In the genomic region with DNA sequence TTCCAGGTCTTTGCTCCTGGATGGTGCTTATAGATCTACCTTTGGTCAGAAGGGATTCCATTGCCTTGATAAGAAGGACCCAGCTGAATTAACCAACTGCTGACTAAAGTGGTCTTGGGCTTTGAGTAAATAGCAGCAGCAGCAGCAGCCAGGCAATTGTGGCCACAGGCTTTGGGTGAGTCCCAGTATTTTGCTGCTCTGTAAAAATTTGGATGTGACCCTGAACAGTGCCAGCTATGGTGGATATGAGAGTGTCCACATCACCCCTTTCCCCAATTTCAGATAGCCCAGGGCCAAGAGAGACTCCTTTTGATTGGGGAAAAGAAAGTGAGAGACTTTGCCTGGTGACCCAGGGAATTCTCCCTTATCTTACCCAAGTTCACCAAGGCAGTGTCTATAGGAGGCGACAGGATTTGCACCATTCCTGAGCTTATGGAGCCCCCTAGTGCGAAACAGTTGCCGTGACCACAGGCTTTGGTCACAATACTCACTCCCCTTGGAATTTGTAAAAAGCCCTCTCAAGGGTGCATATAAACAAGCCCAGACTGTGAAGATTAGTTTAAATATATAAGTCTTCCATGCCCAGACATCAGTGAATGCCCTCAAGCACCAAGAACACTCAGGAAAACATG, we compare ENCODE assay signal across 8 cellular contexts.
A peak's percentile ranks its signal among the peaks of the same experiment; 100 is the strongest.
DNase-seq lines count a peak whose midpoint lies in the region; ATAC-seq and TF ChIP-seq lines count a peak whose summit lies in the region.

No MANE protein-coding gene starts in this region.

- intact Hi-C loops in activated CD4-positive, alpha-beta memory T cell treated with anti-CD3 and anti-CD28 coated beads for 36 hours (cut with micrococcal nuclease) = loop anchor here (1.0 to 10.0 kb wide), 4 partner anchors 258 to 462 kb away; no protein-coding TSS in a partner anchor
- intact Hi-C loops in naive thymus-derived CD4-positive, alpha-beta T cell (cut with micrococcal nuclease) = loop anchor here (1.0 to 10.0 kb wide), 10 partner anchors 117 to 1515 kb away; no protein-coding TSS in a partner anchor
- intact Hi-C loops in heart left ventricle (cut with DNase I) = loop anchor here in 1 of 10 donors (10.0 kb wide), 1 partner anchor 458 kb away; no protein-coding TSS in a partner anchor

- POLR2A ChIA-PET in activated CD4-positive, alpha-beta memory T cell treated with anti-CD3 and anti-CD28 coated beads for 36 hours (lab: Charles Lee) = no interaction called here
- POLR2A ChIA-PET in naive thymus-derived CD4-positive, alpha-beta T cell (lab: Charles Lee) = no interaction called here

- peaks cover 7% of the 10 kb centered on the region for H3K4me1 Mint-ChIP-seq in activated CD4-positive, alpha-beta memory T cell treated with anti-CD3 and anti-CD28 coated beads for 36 hours (ENCODE audit: low read depth)
- peaks cover 0 to 32% (median 18%) of the 10 kb centered on the region in 7 donors for H3K4me1 Mint-ChIP-seq in naive thymus-derived CD4-positive, alpha-beta T cell

- H3K4me3 ChIP-seq in naive thymus-derived CD4-positive, alpha-beta T cell (ENCODE audit: low read length) = no peak overlapping the region
- H3K4me3 ChIP-seq in heart left ventricle = no peak overlapping the region

- H3K4me1 ChIP-seq in naive thymus-derived CD4-positive, alpha-beta T cell (ENCODE audit: control insufficient read depth in 2 of 2, insufficient read depth in 2 of 2, low read length in 2 of 2) = peaks cover 0 to 6% of the 10 kb centered on the region in 2 donors
- no peaks in the 10 kb centered on the region for H3K4me1 ChIP-seq in heart left ventricle

- TF ChIP-seq POLR2A in heart left ventricle (IDR thresholded peaks at IDR 0.05) = no peak

- WGBS in heart left ventricle, 4 donors = 3 to 10% (median 6%) methylated on average over 3 of the region's 3 CpGs

- no peak overlapping the region for H3K27ac ChIP-seq in naive thymus-derived CD4-positive, alpha-beta T cell (ENCODE audit: low read depth, low read length)
- H3K27ac ChIP-seq in heart left ventricle = no peak overlapping the region

- TF ChIP-seq CTCF in heart left ventricle (IDR thresholded peaks at IDR 0.05) = peak in 1 of 12 donors; percentile 7

- peaks cover 4% of the 10 kb centered on the region for H3K36me3 Mint-ChIP-seq in activated CD4-positive, alpha-beta memory T cell treated with anti-CD3 and anti-CD28 coated beads for 36 hours
- H3K36me3 Mint-ChIP-seq in naive thymus-derived CD4-positive, alpha-beta T cell = no peaks in the 10 kb centered on the region

- ATAC-seq in GM21390 (IDR thresholded peaks at IDR 0.05; ENCODE audit: unreplicated experiment) = peak; percentile 83
- ATAC-seq in naive thymus-derived CD4-positive, alpha-beta T cell = peak; percentile 29
- no peak for ATAC-seq in heart left ventricle

- H3K9me3 ChIP-seq in naive thymus-derived CD4-positive, alpha-beta T cell (ENCODE audit: control insufficient read depth in 2 of 3, low read length in 3 of 3) = no peaks in the 10 kb centered on the region
- H3K9me3 ChIP-seq in heart left ventricle = peaks cover 0 to 17% (median 0%) of the 10 kb centered on the region in 12 donors

- H3K27me3 ChIP-seq in naive thymus-derived CD4-positive, alpha-beta T cell (ENCODE audit: control insufficient read depth in 2 of 2, insufficient read depth in 2 of 2, low read length in 2 of 2) = no peaks in the 10 kb centered on the region
- no peaks in the 10 kb centered on the region for H3K27me3 ChIP-seq in heart left ventricle

- CTCF ChIA-PET in activated CD4-positive, alpha-beta memory T cell treated with anti-CD3 and anti-CD28 coated beads for 36 hours (lab: Charles Lee) = interaction anchor here (1.2 kb wide), 1 partner anchor 457 kb away, joined by 5 read pairs; no protein-coding TSS in a partner anchor
- CTCF ChIA-PET in naive thymus-derived CD4-positive, alpha-beta T cell (lab: Charles Lee) = interaction anchor here (0.7 to 2.9 kb wide), 8 partner anchors 196 to 527 kb away, joined by 3 to 19 read pairs (median 4); no protein-coding TSS in a partner anchor

- H3K36me3 ChIP-seq in naive thymus-derived CD4-positive, alpha-beta T cell (ENCODE audit: control insufficient read depth in 2 of 3, insufficient read depth in 3 of 3, low read length in 3 of 3) = no peaks in the 10 kb centered on the region
- no peaks in the 10 kb centered on the region for H3K36me3 ChIP-seq in heart left ventricle

- no peak overlapping the region for H3K4me3 Mint-ChIP-seq in activated CD4-positive, alpha-beta memory T cell treated with anti-CD3 and anti-CD28 coated beads for 36 hours
- H3K4me3 Mint-ChIP-seq in naive thymus-derived CD4-positive, alpha-beta T cell = peak overlapping the region in 1 of 10 donors; percentile 1

- no peak overlapping the region for H3K27ac Mint-ChIP-seq in activated CD4-positive, alpha-beta memory T cell treated with anti-CD3 and anti-CD28 coated beads for 36 hours
- H3K27ac Mint-ChIP-seq in naive thymus-derived CD4-positive, alpha-beta T cell = no peak overlapping the region

- H3K27me3 Mint-ChIP-seq in activated CD4-positive, alpha-beta memory T cell treated with anti-CD3 and anti-CD28 coated beads for 36 hours = no peaks in the 10 kb centered on the region
- no peaks in the 10 kb centered on the region for H3K27me3 Mint-ChIP-seq in naive thymus-derived CD4-positive, alpha-beta T cell

- peaks cover 22% of the 10 kb centered on the region for H3K9me3 Mint-ChIP-seq in activated CD4-positive, alpha-beta memory T cell treated with anti-CD3 and anti-CD28 coated beads for 36 hours
- H3K9me3 Mint-ChIP-seq in naive thymus-derived CD4-positive, alpha-beta T cell = peaks cover 0 to 36% (median 7%) of the 10 kb centered on the region in 11 donors

- DNase-seq in Daoy (ENCODE audit: low read depth) = peak; percentile 18
- DNase-seq in M059J (ENCODE audit: low read depth) = peak; percentile 4
- DNase-seq in activated CD4-positive, alpha-beta memory T cell treated with anti-CD3 and anti-CD28 coated beads for 36 hours = peak; percentile 29
- DNase-seq in naive thymus-derived CD4-positive, alpha-beta T cell = peak in 4 of 9 donors; percentile 10 to 37 (median 26)
- no peak for DNase-seq in AG20443 (ENCODE audit: low spot score)
- no peak for DNase-seq in putamen (ENCODE audit: low spot score)
- no peak for DNase-seq in heart left ventricle

Comparison
In these comparisons a context has a peak if more than half of its experiments do, and no peak if none do; other contexts are left out.
1. DNase-seq: peak in Daoy (single experiment), M059J (single experiment) and activated CD4-positive, alpha-beta memory T cell treated with anti-CD3 and anti-CD28 coated beads for 36 hours (single experiment); none in AG20443 (single experiment), putamen (single experiment) and heart left ventricle (0 of 5).
2. ATAC-seq: peak in GM21390 (single experiment) and naive thymus-derived CD4-positive, alpha-beta T cell (single experiment); none in heart left ventricle (0 of 4).